In genomic region chr9:24464321-24464951, GRCh38 we compare ENCODE assay signal across 1 cellular context.
TF ChIP-seq lines count a peak whose summit lies in the region.

No MANE protein-coding gene starts in this region.

TF ChIP-seq in GM23338, 12 proteins besides CTCF, POLR2A, EP300 and RAD21:
- TF ChIP-seq, protein P1, sequence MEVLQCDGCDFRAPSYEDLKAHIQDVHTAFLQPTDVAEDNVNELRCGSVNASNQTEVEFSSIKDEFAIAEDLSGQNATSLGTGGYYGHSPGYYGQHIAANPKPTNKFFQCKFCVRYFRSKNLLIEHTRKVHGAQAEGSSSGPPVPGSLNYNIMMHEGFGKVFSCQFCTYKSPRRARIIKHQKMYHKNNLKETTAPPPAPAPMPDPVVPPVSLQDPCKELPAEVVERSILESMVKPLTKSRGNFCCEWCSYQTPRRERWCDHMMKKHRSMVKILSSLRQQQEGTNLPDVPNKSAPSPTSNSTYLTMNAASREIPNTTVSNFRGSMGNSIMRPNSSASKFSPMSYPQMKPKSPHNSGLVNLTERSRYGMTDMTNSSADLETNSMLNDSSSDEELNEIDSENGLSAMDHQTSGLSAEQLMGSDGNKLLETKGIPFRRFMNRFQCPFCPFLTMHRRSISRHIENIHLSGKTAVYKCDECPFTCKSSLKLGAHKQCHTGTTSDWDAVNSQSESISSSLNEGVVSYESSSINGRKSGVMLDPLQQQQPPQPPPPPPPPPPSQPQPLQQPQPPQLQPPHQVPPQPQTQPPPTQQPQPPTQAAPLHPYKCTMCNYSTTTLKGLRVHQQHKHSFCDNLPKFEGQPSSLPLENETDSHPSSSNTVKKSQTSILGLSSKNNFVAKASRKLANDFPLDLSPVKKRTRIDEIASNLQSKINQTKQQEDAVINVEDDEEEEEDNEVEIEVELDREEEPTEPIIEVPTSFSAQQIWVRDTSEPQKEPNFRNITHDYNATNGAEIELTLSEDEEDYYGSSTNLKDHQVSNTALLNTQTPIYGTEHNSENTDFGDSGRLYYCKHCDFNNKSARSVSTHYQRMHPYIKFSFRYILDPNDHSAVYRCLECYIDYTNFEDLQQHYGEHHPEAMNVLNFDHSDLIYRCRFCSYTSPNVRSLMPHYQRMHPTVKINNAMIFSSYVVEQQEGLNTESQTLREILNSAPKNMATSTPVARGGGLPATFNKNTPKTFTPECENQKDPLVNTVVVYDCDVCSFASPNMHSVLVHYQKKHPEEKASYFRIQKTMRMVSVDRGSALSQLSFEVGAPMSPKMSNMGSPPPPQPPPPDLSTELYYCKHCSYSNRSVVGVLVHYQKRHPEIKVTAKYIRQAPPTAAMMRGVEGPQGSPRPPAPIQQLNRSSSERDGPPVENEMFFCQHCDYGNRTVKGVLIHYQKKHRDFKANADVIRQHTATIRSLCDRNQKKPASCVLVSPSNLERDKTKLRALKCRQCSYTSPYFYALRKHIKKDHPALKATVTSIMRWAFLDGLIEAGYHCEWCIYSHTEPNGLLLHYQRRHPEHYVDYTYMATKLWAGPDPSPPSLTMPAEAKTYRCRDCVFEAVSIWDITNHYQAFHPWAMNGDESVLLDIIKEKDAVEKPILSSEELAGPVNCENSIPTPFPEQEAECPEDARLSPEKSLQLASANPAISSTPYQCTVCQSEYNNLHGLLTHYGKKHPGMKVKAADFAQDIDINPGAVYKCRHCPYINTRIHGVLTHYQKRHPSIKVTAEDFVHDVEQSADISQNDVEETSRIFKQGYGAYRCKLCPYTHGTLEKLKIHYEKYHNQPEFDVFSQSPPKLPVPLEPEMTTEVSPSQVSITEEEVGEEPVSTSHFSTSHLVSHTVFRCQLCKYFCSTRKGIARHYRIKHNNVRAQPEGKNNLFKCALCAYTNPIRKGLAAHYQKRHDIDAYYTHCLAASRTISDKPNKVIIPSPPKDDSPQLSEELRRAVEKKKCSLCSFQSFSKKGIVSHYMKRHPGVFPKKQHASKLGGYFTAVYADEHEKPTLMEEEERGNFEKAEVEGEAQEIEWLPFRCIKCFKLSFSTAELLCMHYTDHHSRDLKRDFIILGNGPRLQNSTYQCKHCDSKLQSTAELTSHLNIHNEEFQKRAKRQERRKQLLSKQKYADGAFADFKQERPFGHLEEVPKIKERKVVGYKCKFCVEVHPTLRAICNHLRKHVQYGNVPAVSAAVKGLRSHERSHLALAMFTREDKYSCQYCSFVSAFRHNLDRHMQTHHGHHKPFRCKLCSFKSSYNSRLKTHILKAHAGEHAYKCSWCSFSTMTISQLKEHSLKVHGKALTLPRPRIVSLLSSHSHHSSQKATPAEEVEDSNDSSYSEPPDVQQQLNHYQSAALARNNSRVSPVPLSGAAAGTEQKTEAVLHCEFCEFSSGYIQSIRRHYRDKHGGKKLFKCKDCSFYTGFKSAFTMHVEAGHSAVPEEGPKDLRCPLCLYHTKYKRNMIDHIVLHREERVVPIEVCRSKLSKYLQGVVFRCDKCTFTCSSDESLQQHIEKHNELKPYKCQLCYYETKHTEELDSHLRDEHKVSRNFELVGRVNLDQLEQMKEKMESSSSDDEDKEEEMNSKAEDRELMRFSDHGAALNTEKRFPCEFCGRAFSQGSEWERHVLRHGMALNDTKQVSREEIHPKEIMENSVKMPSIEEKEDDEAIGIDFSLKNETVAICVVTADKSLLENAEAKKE (CRISPR knock-in tag; IDR thresholded peaks at IDR 0.05): no peak
- no peak for TF ChIP-seq EZH2phosphoT487 (IDR thresholded peaks at IDR 0.05; ENCODE audit: unreplicated experiment)
- no peak for TF ChIP-seq POLR2AphosphoS5 (IDR thresholded peaks at IDR 0.05; ENCODE audit: low read depth)
- TF ChIP-seq, protein P2, sequence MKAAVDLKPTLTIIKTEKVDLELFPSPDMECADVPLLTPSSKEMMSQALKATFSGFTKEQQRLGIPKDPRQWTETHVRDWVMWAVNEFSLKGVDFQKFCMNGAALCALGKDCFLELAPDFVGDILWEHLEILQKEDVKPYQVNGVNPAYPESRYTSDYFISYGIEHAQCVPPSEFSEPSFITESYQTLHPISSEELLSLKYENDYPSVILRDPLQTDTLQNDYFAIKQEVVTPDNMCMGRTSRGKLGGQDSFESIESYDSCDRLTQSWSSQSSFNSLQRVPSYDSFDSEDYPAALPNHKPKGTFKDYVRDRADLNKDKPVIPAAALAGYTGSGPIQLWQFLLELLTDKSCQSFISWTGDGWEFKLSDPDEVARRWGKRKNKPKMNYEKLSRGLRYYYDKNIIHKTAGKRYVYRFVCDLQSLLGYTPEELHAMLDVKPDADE (IDR thresholded peaks at IDR 0.05): no peak
- TF ChIP-seq, protein P3, sequence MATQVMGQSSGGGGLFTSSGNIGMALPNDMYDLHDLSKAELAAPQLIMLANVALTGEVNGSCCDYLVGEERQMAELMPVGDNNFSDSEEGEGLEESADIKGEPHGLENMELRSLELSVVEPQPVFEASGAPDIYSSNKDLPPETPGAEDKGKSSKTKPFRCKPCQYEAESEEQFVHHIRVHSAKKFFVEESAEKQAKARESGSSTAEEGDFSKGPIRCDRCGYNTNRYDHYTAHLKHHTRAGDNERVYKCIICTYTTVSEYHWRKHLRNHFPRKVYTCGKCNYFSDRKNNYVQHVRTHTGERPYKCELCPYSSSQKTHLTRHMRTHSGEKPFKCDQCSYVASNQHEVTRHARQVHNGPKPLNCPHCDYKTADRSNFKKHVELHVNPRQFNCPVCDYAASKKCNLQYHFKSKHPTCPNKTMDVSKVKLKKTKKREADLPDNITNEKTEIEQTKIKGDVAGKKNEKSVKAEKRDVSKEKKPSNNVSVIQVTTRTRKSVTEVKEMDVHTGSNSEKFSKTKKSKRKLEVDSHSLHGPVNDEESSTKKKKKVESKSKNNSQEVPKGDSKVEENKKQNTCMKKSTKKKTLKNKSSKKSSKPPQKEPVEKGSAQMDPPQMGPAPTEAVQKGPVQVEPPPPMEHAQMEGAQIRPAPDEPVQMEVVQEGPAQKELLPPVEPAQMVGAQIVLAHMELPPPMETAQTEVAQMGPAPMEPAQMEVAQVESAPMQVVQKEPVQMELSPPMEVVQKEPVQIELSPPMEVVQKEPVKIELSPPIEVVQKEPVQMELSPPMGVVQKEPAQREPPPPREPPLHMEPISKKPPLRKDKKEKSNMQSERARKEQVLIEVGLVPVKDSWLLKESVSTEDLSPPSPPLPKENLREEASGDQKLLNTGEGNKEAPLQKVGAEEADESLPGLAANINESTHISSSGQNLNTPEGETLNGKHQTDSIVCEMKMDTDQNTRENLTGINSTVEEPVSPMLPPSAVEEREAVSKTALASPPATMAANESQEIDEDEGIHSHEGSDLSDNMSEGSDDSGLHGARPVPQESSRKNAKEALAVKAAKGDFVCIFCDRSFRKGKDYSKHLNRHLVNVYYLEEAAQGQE (IDR thresholded peaks at IDR 0.05; ENCODE audit: unreplicated experiment): no peak
- no peak for TF ChIP-seq NANOG (IDR thresholded peaks at IDR 0.05; ENCODE audit: borderline replicate concordance)
- no peak for TF ChIP-seq ZNF331 (CRISPR knock-in tag; IDR thresholded peaks at IDR 0.05; ENCODE audit: low read depth)
- TF ChIP-seq CREB1 (CRISPR knock-in tag; IDR thresholded peaks at IDR 0.05; ENCODE audit: low read depth): no peak
